ENCODE assay signal across 17 cellular contexts in the genomic region with DNA sequence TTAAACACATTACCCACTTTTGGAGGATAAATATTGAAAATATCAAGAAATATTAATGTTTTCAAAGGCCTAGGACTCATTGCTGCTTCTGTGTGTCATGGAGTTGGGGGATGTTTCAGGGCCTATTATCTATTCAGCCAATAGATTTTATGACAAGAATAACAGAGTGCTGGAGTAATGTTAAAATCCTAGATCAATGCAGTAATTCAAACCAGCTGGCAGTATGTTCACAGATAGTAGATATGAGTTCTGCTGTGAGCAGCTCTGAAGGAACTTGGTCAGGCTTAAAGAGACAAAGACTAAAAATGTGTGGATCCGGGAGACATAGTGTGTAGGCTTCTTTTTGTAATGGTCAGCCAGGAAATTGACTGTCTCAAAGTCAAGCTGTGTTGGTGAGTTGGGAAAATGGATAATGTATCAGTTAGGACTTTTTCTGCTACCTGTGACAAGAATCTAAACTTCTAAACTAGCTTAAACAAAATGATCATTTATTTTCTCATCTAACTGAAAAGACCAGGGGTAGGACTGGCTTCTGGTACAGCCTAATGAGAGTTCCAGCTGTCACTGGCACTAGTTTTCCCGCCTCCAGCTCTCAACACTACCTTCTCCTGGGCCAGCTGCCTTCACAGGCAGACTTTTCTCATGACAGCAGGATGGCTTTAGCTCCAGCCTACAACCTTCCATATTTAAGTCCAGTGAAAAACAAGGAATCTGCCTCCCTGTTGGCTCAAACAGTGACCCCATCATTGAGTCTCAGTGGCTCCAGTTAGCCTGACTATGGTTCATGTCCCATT. TPM values are rescaled to one million over a fixed set of nuclear protein-coding genes. Genes with fewer than 3 reads are reported as not detected.
A peak's percentile ranks its signal among the peaks of the same experiment; 100 is the strongest.
DNase-seq lines count a peak whose midpoint lies in the region; ATAC-seq and TF ChIP-seq lines count a peak whose summit lies in the region.
"Had no signal": no experiment of that assay in that cellular context is flagged by ENCODE, and none has a peak within 500 bp of the region (broad histone marks: within the 10 kb centered on the region; RNA-seq: fewer than 3 reads in every experiment).

No MANE protein-coding gene starts in this region.

- ATAC-seq in lung (ENCODE audit: insufficient read depth, low FRiP score) = no peak
- no peak for ATAC-seq in GM19023 (IDR thresholded peaks at IDR 0.05; ENCODE audit: unreplicated experiment)
- no peak for ATAC-seq in HG02759 (IDR thresholded peaks at IDR 0.05; ENCODE audit: unreplicated experiment)
- ATAC-seq: body of pancreas had no signal

- H3K27me3 Mint-ChIP-seq in activated T-cell treated with anti-CD3 and anti-CD28 coated beads, Interleukin-2, amount 50 U/mL, for 24 hours = no peaks in the 10 kb centered on the region
- H3K27me3 Mint-ChIP-seq: naive B cell had no signal

- H3K27ac Mint-ChIP-seq in activated T-cell treated with anti-CD3 and anti-CD28 coated beads, Interleukin-2, amount 50 U/mL, for 24 hours = peak overlapping the region; percentile 5

- H3K4me3 Mint-ChIP-seq in activated T-cell treated with anti-CD3 and anti-CD28 coated beads, Interleukin-2, amount 50 U/mL, for 24 hours = no peak overlapping the region
- H3K4me3 Mint-ChIP-seq: naive B cell had no signal

- H3K4me3 ChIP-seq in adrenal gland (no peak overlapping the region), lung (no peak overlapping the region), tibial artery (no peak overlapping the region)
- H3K4me3 ChIP-seq: body of pancreas, thoracic aorta had no signal

- no peak for TF ChIP-seq CTCF in adrenal gland (IDR thresholded peaks at IDR 0.05)
- TF ChIP-seq CTCF in lung (IDR thresholded peaks at IDR 0.05; ENCODE audit: control extremely low read depth, extremely low read depth) = no peak
- TF ChIP-seq CTCF in tibial artery (IDR thresholded peaks at IDR 0.05) = no peak

- no peak for DNase-seq in activated T-cell treated with anti-CD3 and anti-CD28 coated beads, Interleukin-2, amount 50 U/mL, for 24 hours
- DNase-seq in activated T-cell treated with anti-CD3 and anti-CD28 coated beads, Interleukin-2, amount 50 U/mL, for 1 hour = no peak
- DNase-seq in adrenal gland (no peak), lung (ENCODE audit: low spot score) (no peak), tibial artery (no peak), foreskin melanocyte (no peak)
- DNase-seq: ACHN; activated CD4-positive, alpha-beta T cell treated with anti-CD3 and anti-CD28 coated beads for 1 hour; DMS53; effector memory CD4-positive, alpha-beta T cell; kidney; naive B cell; NCI-H1092 had no signal

- H3K27ac ChIP-seq in adrenal gland (peak overlapping the region; percentile 28 to 84 (median 68)), lung (ENCODE audit: low read depth in 1 of 2, low read length in 1 of 2) (peak overlapping the region; percentile 69 to 92), tibial artery (peak overlapping the region; percentile 75 to 77)

- H3K27me3 ChIP-seq in adrenal gland (no peaks in the 10 kb centered on the region), lung (ENCODE audit: control insufficient read depth, insufficient read depth) (no peaks in the 10 kb centered on the region), tibial artery (no peaks in the 10 kb centered on the region)
- H3K27me3 ChIP-seq: body of pancreas had no signal

- no peaks in the 10 kb centered on the region for H3K9me3 ChIP-seq in adrenal gland (replicated peaks in 1 of 3)
- H3K9me3 ChIP-seq in lung (ENCODE audit: control insufficient read depth in 2 of 2, insufficient read depth in 1 of 2, low read length in 1 of 2) = no peaks in the 10 kb centered on the region
- no peaks in the 10 kb centered on the region for H3K9me3 ChIP-seq in tibial artery
- H3K9me3 ChIP-seq: body of pancreas, thoracic aorta had no signal

- H3K4me1 ChIP-seq in adrenal gland (replicated peaks in 1 of 2) = peaks cover 43 to 56% of the 10 kb centered on the region in 2 donors
- H3K4me1 ChIP-seq in lung (ENCODE audit: control insufficient read depth in 2 of 2, insufficient read depth in 2 of 2, low read length in 2 of 2) = peaks cover 4 to 21% of the 10 kb centered on the region in 2 donors
- H3K4me1 ChIP-seq in tibial artery = peaks cover 0 to 25% (median 15%) of the 10 kb centered on the region in 4 donors

- no peaks in the 10 kb centered on the region for H3K36me3 ChIP-seq in adrenal gland (replicated peaks in 1 of 2)
- peaks cover 8 to 9% of the 10 kb centered on the region in 2 donors for H3K36me3 ChIP-seq in lung (ENCODE audit: control insufficient read depth in 2 of 2, insufficient read depth in 2 of 2, low read length in 2 of 2)
- peaks cover 0 to 36% (median 19%) of the 10 kb centered on the region in 3 donors for H3K36me3 ChIP-seq in tibial artery

- no peak for TF ChIP-seq POLR2A in adrenal gland (IDR thresholded peaks at IDR 0.05)

- H3K36me3 Mint-ChIP-seq in activated T-cell treated with anti-CD3 and anti-CD28 coated beads, Interleukin-2, amount 50 U/mL, for 24 hours (ENCODE audit: low read depth) = peaks cover 48% of the 10 kb centered on the region

- 72 to 82% (median 77%) methylated on average over 2 of the region's 2 CpGs for WGBS in adrenal gland, 4 donors
- 65 to 91% methylated on average over 2 of the region's 2 CpGs for WGBS in lung, 2 donors

- peaks cover 3% of the 10 kb centered on the region for H3K4me1 Mint-ChIP-seq in activated T-cell treated with anti-CD3 and anti-CD28 coated beads, Interleukin-2, amount 50 U/mL, for 24 hours (ENCODE audit: low read depth)

- no peaks in the 10 kb centered on the region for H3K9me3 Mint-ChIP-seq in activated T-cell treated with anti-CD3 and anti-CD28 coated beads, Interleukin-2, amount 50 U/mL, for 24 hours
- H3K9me3 Mint-ChIP-seq: naive B cell had no signal

- intact Hi-C loops in adrenal gland (cut with DNase I) = loop anchor here in 1 of 2 donors (10.0 kb wide), 1 partner anchor 106 kb away; no protein-coding TSS in a partner anchor
- intact Hi-C loops in tibial artery (cut with DNase I; ENCODE audit: low total_unique reads) = no loop called here

RNA-seq across cellular contexts. Expression of gene POLR3B, which starts 16.3 kb away (rescaled TPM):
- total RNA-seq in adrenal gland (10 to 100 TPM in 7 of 8 donors, 1 to 10 TPM in 1; 9.8 to 22.4 (median 13.7) TPM), lung (10 to 100 TPM; 11.4 to 13.5 TPM)
- polyA plus RNA-seq in adrenal gland (10 to 100 TPM in 1 of 3 donors, 1 to 10 TPM in 2; 2.6 to 33.8 (median 2.7) TPM), lung (1 to 10 TPM; 3.6 to 6.6 TPM)

RNA-seq across cellular contexts. Expression of gene TCP11L2, which starts 38.8 kb away (rescaled TPM):
- 10 to 100 TPM; 13.1 to 70.4 (median 39.4) TPM for total RNA-seq in adrenal gland
- 1 to 10 TPM; 2.3 to 10.0 (median 5.8) TPM for polyA plus RNA-seq in adrenal gland
- 10 to 100 TPM; 42.5 to 78.5 TPM for total RNA-seq in lung
- polyA plus RNA-seq in lung = 1 to 10 TPM; 4.9 to 7.1 TPM
